In the genomic region with DNA sequence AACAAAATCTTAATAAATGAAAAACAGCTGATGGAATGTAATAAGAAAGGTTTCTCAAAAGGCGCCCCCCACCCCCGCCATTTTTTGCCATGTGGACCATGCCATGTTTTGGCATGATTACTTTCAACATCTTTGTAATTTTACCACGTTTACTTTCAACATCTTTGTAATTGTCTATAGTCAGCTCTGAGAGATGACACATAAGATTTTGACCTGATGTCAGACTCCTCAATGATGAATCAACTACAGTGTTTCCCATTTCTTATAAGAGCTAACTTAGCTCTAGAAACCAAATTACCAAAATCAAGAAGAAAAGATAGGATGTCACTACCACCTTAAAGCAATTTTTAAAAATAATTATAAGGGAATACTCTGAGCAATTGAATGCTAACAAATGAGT, we compare ENCODE assay signal across 1 cellular context.
TF ChIP-seq lines count a peak whose summit lies in the region.

No MANE protein-coding gene starts in this region.

TF ChIP-seq in IMR-90, 13 proteins besides CTCF, POLR2A, EP300 and RAD21:
- TF ChIP-seq NFE2L2 (IDR thresholded peaks at IDR 0.05; ENCODE audit: low read depth, low read length) (no peak), CEBPB (IDR thresholded peaks at IDR 0.05; ENCODE audit: low read depth, low read length) (no peak), MAFK (IDR thresholded peaks at IDR 0.05; ENCODE audit: low read depth, low read length) (no peak), CHD1 (IDR thresholded peaks at IDR 0.05; ENCODE audit: low read depth, low read length) (no peak), RFX5 (IDR thresholded peaks at IDR 0.05; ENCODE audit: low read depth, low read length) (no peak), FOS (IDR thresholded peaks at IDR 0.05; ENCODE audit: low read depth, low read length) (no peak), MAZ (IDR thresholded peaks at IDR 0.05; ENCODE audit: borderline replicate concordance, low read depth, low read length) (no peak), SMC3 (IDR thresholded peaks at IDR 0.05; ENCODE audit: low read depth, low read length) (no peak), RCOR1 (IDR thresholded peaks at IDR 0.05; ENCODE audit: insufficient replicate concordance, low read length) (no peak), MXI1 (IDR thresholded peaks at IDR 0.05; ENCODE audit: borderline replicate concordance, low read depth, low read length) (no peak), BHLHE40 (IDR thresholded peaks at IDR 0.05; ENCODE audit: low read depth, low read length) (no peak)
- TF ChIP-seq, protein P1, sequence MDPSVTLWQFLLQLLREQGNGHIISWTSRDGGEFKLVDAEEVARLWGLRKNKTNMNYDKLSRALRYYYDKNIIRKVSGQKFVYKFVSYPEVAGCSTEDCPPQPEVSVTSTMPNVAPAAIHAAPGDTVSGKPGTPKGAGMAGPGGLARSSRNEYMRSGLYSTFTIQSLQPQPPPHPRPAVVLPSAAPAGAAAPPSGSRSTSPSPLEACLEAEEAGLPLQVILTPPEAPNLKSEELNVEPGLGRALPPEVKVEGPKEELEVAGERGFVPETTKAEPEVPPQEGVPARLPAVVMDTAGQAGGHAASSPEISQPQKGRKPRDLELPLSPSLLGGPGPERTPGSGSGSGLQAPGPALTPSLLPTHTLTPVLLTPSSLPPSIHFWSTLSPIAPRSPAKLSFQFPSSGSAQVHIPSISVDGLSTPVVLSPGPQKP (IDR thresholded peaks at IDR 0.05; ENCODE audit: borderline replicate concordance, low read depth, low read length): no peak
- TF ChIP-seq, protein P2, sequence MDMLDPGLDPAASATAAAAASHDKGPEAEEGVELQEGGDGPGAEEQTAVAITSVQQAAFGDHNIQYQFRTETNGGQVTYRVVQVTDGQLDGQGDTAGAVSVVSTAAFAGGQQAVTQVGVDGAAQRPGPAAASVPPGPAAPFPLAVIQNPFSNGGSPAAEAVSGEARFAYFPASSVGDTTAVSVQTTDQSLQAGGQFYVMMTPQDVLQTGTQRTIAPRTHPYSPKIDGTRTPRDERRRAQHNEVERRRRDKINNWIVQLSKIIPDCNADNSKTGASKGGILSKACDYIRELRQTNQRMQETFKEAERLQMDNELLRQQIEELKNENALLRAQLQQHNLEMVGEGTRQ (IDR thresholded peaks at IDR 0.05; ENCODE audit: low read depth, low read length): no peak
